ENCODE assay signal across 11 cellular contexts in genomic region chr6:35718911-35719381, GRCh38. TPM values are rescaled to one million over a fixed set of nuclear protein-coding genes. Genes with fewer than 3 reads are reported as not detected.
DNase-seq lines count a peak whose midpoint lies in the region; ATAC-seq and TF ChIP-seq lines count a peak whose summit lies in the region.
"Had no signal": no experiment of that assay in that cellular context is flagged by ENCODE, and none has a peak within 500 bp of the region (broad histone marks: within the 10 kb centered on the region; RNA-seq: fewer than 3 reads in every experiment).

No MANE protein-coding gene starts in this region.

- 76% methylated on average over 2 of the region's 2 CpGs; no CpG with 5 or more reads in 1 of the 2 donors for WGBS in gastroesophageal sphincter (ENCODE audit: low coverage in 1 of 2), 2 donors

- H3K4me3 Mint-ChIP-seq in T-cell: peak overlapping the region; percentile 9 to 75 (median 10)
- no peak overlapping the region for H3K4me3 Mint-ChIP-seq in natural killer cell treated with Interleukin-12 subunit alpha and Interleukin-12 subunit beta and Interleukin-15 and Interleukin-18, amount 100 ng/mL, for 72 hours

- H3K9me3 ChIP-seq in gastroesophageal sphincter: no peaks in the 10 kb centered on the region

- H3K36me3 ChIP-seq in gastroesophageal sphincter: no peaks in the 10 kb centered on the region

- peak overlapping the region; percentile 88 to 92 for H3K27ac Mint-ChIP-seq in T-cell
- peak overlapping the region in 1 of 2 donors; percentile 33 for H3K27ac Mint-ChIP-seq in natural killer cell treated with Interleukin-12 subunit alpha and Interleukin-12 subunit beta and Interleukin-15 and Interleukin-18, amount 100 ng/mL, for 72 hours

- no peak for TF ChIP-seq POLR2A in gastroesophageal sphincter (IDR thresholded peaks at IDR 0.05)

- no peaks in the 10 kb centered on the region for H3K36me3 Mint-ChIP-seq in T-cell
- no peaks in the 10 kb centered on the region for H3K36me3 Mint-ChIP-seq in natural killer cell treated with Interleukin-12 subunit alpha and Interleukin-12 subunit beta and Interleukin-15 and Interleukin-18, amount 100 ng/mL, for 72 hours

- peak in 2 of 34 experiments; percentile 21 to 39 for DNase-seq in T-cell
- DNase-seq in occipital lobe (lab: John Stamatoyannopoulos, UW): no peak
- DNase-seq in natural killer cell treated with Interleukin-12 subunit alpha and Interleukin-12 subunit beta and Interleukin-15 and Interleukin-18, amount 100 ng/mL, for 72 hours (ENCODE audit: low spot score): no peak

- peak; percentile 18 for ATAC-seq in GM18861 (IDR thresholded peaks at IDR 0.05; ENCODE audit: unreplicated experiment)
- peak; percentile 52 to 74 (median 56) for ATAC-seq in T-cell (replicated peaks in 1 of 4)
- no peak for ATAC-seq in gastroesophageal sphincter
- no peak for ATAC-seq in natural killer cell treated with Interleukin-12 subunit alpha and Interleukin-12 subunit beta and Interleukin-15 and Interleukin-18, amount 100 ng/mL, for 72 hours
- no peak for ATAC-seq in GM18868 (IDR thresholded peaks at IDR 0.05; ENCODE audit: unreplicated experiment)
- ATAC-seq in HG02973 (IDR thresholded peaks at IDR 0.05; ENCODE audit: unreplicated experiment): no peak
- ATAC-seq: left colon had no signal

- POLR2A ChIA-PET in T-cell (lab: Charles Lee): no interaction called here

- H3K27me3 ChIP-seq in gastroesophageal sphincter: no peaks in the 10 kb centered on the region

- H3K4me3 ChIP-seq in gastroesophageal sphincter: no peak overlapping the region
- H3K4me3 ChIP-seq in skin epidermis: no peak overlapping the region

- CTCF ChIA-PET in T-cell (lab: Charles Lee): no interaction called here

- H3K27ac ChIP-seq in gastroesophageal sphincter (peak overlapping the region in 3 of 4 donors; percentile 89 to 100 (median 98)), skin epidermis (peak overlapping the region in 20 of 21 experiments; percentile 13 to 89 (median 76))

- no peak for TF ChIP-seq CTCF in gastroesophageal sphincter (IDR thresholded peaks at IDR 0.05)

- peaks cover 66 to 73% (median 72%) of the 10 kb centered on the region in 3 donors for H3K4me1 Mint-ChIP-seq in T-cell
- H3K4me1 Mint-ChIP-seq in natural killer cell treated with Interleukin-12 subunit alpha and Interleukin-12 subunit beta and Interleukin-15 and Interleukin-18, amount 100 ng/mL, for 72 hours (ENCODE audit: low read depth in 2 of 2): peaks cover 0 to 9% of the 10 kb centered on the region in 2 donors

- H3K27me3 Mint-ChIP-seq in T-cell: no peaks in the 10 kb centered on the region
- peaks cover 0 to 19% of the 10 kb centered on the region in 2 donors for H3K27me3 Mint-ChIP-seq in natural killer cell treated with Interleukin-12 subunit alpha and Interleukin-12 subunit beta and Interleukin-15 and Interleukin-18, amount 100 ng/mL, for 72 hours

- H3K9me3 Mint-ChIP-seq in T-cell: no peaks in the 10 kb centered on the region
- no peaks in the 10 kb centered on the region for H3K9me3 Mint-ChIP-seq in natural killer cell treated with Interleukin-12 subunit alpha and Interleukin-12 subunit beta and Interleukin-15 and Interleukin-18, amount 100 ng/mL, for 72 hours

- H3K4me1 ChIP-seq in gastroesophageal sphincter: peaks cover 14 to 79% (median 50%) of the 10 kb centered on the region in 3 donors

- no peak for TF ChIP-seq EP300 in gastroesophageal sphincter (IDR thresholded peaks at IDR 0.05)

RNA-seq across cellular contexts. Expression of gene ARMC12, which starts 17.9 kb away (rescaled TPM):
- 1 to 10 TPM in 2 of 5 donors, under 1 TPM in 3; 0.63 to 1.8 (median 0.90) TPM for total RNA-seq in T-cell
- total RNA-seq in gastroesophageal sphincter: 1 to 10 TPM in 1 of 4 donors, under 1 TPM in 1, not detected in 2; 0.54 to 1.5 TPM
- total RNA-seq in occipital lobe: 0.47 TPM
- total RNA-seq in natural killer cell treated with Interleukin-12 subunit alpha and Interleukin-12 subunit beta and Interleukin-15 and Interleukin-18, amount 100 ng/mL, for 72 hours: not detected

RNA-seq across cellular contexts. Expression of gene FKBP5, which starts 30.2 kb away (rescaled TPM):
- 100 to 1,000 TPM in 1 of 5 donors, 10 to 100 TPM in 4; 61.4 to 130 (median 63.9) TPM for total RNA-seq in T-cell
- total RNA-seq in gastroesophageal sphincter: 100 to 1,000 TPM; 453 to 676 (median 478) TPM
- total RNA-seq in occipital lobe: 3.1 TPM
- total RNA-seq in natural killer cell treated with Interleukin-12 subunit alpha and Interleukin-12 subunit beta and Interleukin-15 and Interleukin-18, amount 100 ng/mL, for 72 hours: 10 to 100 TPM; 14.1 to 32.5 TPM

RNA-seq across cellular contexts. Expression of gene CLPSL2, which starts 57.5 kb away (rescaled TPM):
- total RNA-seq in T-cell: not detected
- not detected for total RNA-seq in gastroesophageal sphincter
- total RNA-seq in occipital lobe: not detected
- total RNA-seq in natural killer cell treated with Interleukin-12 subunit alpha and Interleukin-12 subunit beta and Interleukin-15 and Interleukin-18, amount 100 ng/mL, for 72 hours: not detected
- total RNA-seq: left colon, LHCN-M2, ureter had no signal

Comparison
In these comparisons a context has a peak if more than half of its experiments do, and no peak if none do; other contexts are left out.
1. ATAC-seq: peak in GM18861 (single experiment) and T-cell (4 of 4); none in gastroesophageal sphincter (single experiment), natural killer cell treated with Interleukin-12 subunit alpha and Interleukin-12 subunit beta and Interleukin-15 and Interleukin-18, amount 100 ng/mL, for 72 hours (0 of 2), GM18868 (single experiment) and HG02973 (single experiment).